Comparison of ENCODE assay signal across 22 cellular contexts in the genomic region with DNA sequence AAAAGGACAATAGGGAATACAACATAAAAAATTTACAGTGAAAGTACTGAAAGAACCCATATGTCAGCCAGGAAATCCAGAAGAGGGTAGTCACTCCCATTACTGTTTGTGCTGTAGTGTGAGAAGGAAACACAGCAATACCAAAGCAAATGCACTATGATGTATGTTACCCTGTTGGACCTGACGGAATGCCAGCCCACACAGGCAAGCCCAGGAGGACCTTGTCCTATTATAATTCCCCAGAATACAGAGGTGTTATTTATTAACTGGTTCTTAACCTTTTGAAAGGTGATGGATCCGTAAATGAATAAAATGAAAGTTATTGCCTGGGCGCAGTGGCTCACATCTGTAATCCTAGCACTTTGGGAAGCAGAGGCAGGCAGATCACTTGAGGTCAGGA.
DNase-seq lines count a peak whose midpoint lies in the region; ATAC-seq, FAIRE-seq and TF ChIP-seq lines count a peak whose summit lies in the region.
"Had no signal": no experiment of that assay in that cellular context is flagged by ENCODE, and none has a peak within 500 bp of the region (broad histone marks: within the 10 kb centered on the region; RNA-seq: fewer than 3 reads in every experiment).

No MANE protein-coding gene starts in this region.

- H3K9me3 ChIP-seq in Peyer's patch (no peaks in the 10 kb centered on the region), right lobe of liver (no peaks in the 10 kb centered on the region), small intestine (ENCODE audit: control insufficient read depth, low read depth) (no peaks in the 10 kb centered on the region), left ventricle myocardium inferior (replicated peaks) (no peaks in the 10 kb centered on the region), sigmoid colon (no peaks in the 10 kb centered on the region)
- H3K9me3 ChIP-seq: BLaER1, Caco-2 had no signal

- H3K4me2 ChIP-seq in GM23338: no peak overlapping the region
- H3K4me2 ChIP-seq: BLaER1 had no signal

- no peak overlapping the region for H3K4me3 Mint-ChIP-seq in GM23338
- H3K4me3 Mint-ChIP-seq: B cell; CD4-positive, CD25-positive, alpha-beta regulatory T cell; CD8-positive, alpha-beta T cell had no signal

- no peaks in the 10 kb centered on the region for H3K9me3 Mint-ChIP-seq in GM23338
- H3K9me3 Mint-ChIP-seq: CD4-positive, CD25-positive, alpha-beta regulatory T cell; CD8-positive, alpha-beta T cell had no signal

- TF ChIP-seq CTCF in Peyer's patch (IDR thresholded peaks at IDR 0.05) (no peak), right lobe of liver (IDR thresholded peaks at IDR 0.05) (no peak), left ventricle myocardium inferior (IDR thresholded peaks at IDR 0.05; ENCODE audit: borderline replicate concordance) (no peak), GM23338 (conservative IDR thresholded peaks at IDR 0.05; ENCODE audit: low read depth in 2 of 2) (no peak), sigmoid colon (IDR thresholded peaks at IDR 0.05) (no peak)

- no peak for TF ChIP-seq POLR2A in Peyer's patch (IDR thresholded peaks at IDR 0.05)
- TF ChIP-seq POLR2A in right lobe of liver (IDR thresholded peaks at IDR 0.05): no peak
- no peak for TF ChIP-seq POLR2A in sigmoid colon (IDR thresholded peaks at IDR 0.05)

- no peaks in the 10 kb centered on the region for H3F3A ChIP-seq in GM23338 (replicated peaks; ENCODE audit: low read depth)

- DNase-seq in Peyer's patch (peak in 2 of 3 donors; percentile 49 to 52), left lobe of liver (ENCODE audit: low spot score) (peak; percentile 58), right lobe of liver (peak; percentile 48 to 62 (median 59)), small intestine (peak; percentile 78), left ventricle myocardium inferior (no peak), GM23338 (ENCODE audit: low spot score) (no peak), sigmoid colon (no peak)
- DNase-seq: Caco-2; CD4-positive, CD25-positive, alpha-beta regulatory T cell; CD8-positive, alpha-beta T cell; DMS153; DND-41; H7; HCEC 1CT had no signal

- intact Hi-C loops in right lobe of liver (cut with DNase I) (no loop called here), left ventricle myocardium inferior (cut with micrococcal nuclease) (no loop called here), sigmoid colon (cut with DNase I) (no loop called here)

- H3K27me3 ChIP-seq in Peyer's patch (no peaks in the 10 kb centered on the region), right lobe of liver (no peaks in the 10 kb centered on the region), small intestine (ENCODE audit: control insufficient read depth in 2 of 2, insufficient read depth in 2 of 2, low read length in 2 of 2) (no peaks in the 10 kb centered on the region), left ventricle myocardium inferior (ENCODE audit: low read depth) (no peaks in the 10 kb centered on the region), GM23338 (ENCODE audit: insufficient read depth) (no peaks in the 10 kb centered on the region), sigmoid colon (no peaks in the 10 kb centered on the region)
- H3K27me3 ChIP-seq: BLaER1 had no signal

- H3K27ac Mint-ChIP-seq in GM23338: no peak overlapping the region
- H3K27ac Mint-ChIP-seq: B cell; CD4-positive, CD25-positive, alpha-beta regulatory T cell; CD8-positive, alpha-beta T cell had no signal

- peaks cover 0 to 47% (median 0%) of the 10 kb centered on the region in 3 donors for H3K36me3 ChIP-seq in Peyer's patch
- peaks cover 0 to 28% (median 2%) of the 10 kb centered on the region in 4 donors for H3K36me3 ChIP-seq in right lobe of liver
- H3K36me3 ChIP-seq in small intestine (ENCODE audit: control insufficient read depth in 2 of 2, insufficient read depth in 2 of 2, low read length in 2 of 2): peaks cover 0 to 25% of the 10 kb centered on the region in 2 donors
- no peaks in the 10 kb centered on the region for H3K36me3 ChIP-seq in left ventricle myocardium inferior
- no peaks in the 10 kb centered on the region for H3K36me3 ChIP-seq in GM23338 (ENCODE audit: insufficient read depth)
- H3K36me3 ChIP-seq in sigmoid colon: no peaks in the 10 kb centered on the region
- H3K36me3 ChIP-seq: BLaER1 had no signal

- H2AFZ ChIP-seq in GM23338: no peak overlapping the region

- no peaks in the 10 kb centered on the region for H3K27me3 Mint-ChIP-seq in GM23338 (ENCODE audit: insufficient read depth, low read depth, poor library complexity)

- H3K4me1 Mint-ChIP-seq in GM23338: peaks cover 6% of the 10 kb centered on the region; the same call in 2 of the 3 replicates
- H3K4me1 Mint-ChIP-seq: B cell had no signal

- H3K4me1 ChIP-seq in Peyer's patch (no peaks in the 10 kb centered on the region), right lobe of liver (peaks cover 0 to 25% (median 6%) of the 10 kb centered on the region in 4 donors), small intestine (ENCODE audit: control insufficient read depth in 2 of 2, insufficient read depth in 1 of 2, low read depth in 1 of 2, low read length in 1 of 2) (no peaks in the 10 kb centered on the region), left ventricle myocardium inferior (no peaks in the 10 kb centered on the region), GM23338 (ENCODE audit: insufficient read depth) (0 out of 2 replicates have a peak, but pooled peaks cover 8% of the 10 kb centered on the region), sigmoid colon (no peaks in the 10 kb centered on the region)
- H3K4me1 ChIP-seq: BLaER1, Caco-2 had no signal

- no peaks in the 10 kb centered on the region for H4K20me1 ChIP-seq in GM23338 (replicated peaks; ENCODE audit: insufficient read depth)
- H4K20me1 ChIP-seq: BLaER1 had no signal

- WGBS in right lobe of liver (ENCODE audit: insufficient coverage, low coverage, low lambda C conversion rate, missing lambda C conversion rate): 36% methylated on average over 3 of the region's 3 CpGs
- WGBS in small intestine, 3 donors: 14 to 50% (median 48%) methylated on average over 3 of the region's 3 CpGs
- WGBS in sigmoid colon, 2 donors: 79 to 86% methylated on average over 3 of the region's 3 CpGs

- H3K4me3 ChIP-seq in Peyer's patch (no peak overlapping the region), right lobe of liver (no peak overlapping the region), small intestine (ENCODE audit: low read depth in 1 of 2, low read length in 2 of 2) (no peak overlapping the region), left ventricle myocardium inferior (no peak overlapping the region), GM23338 (no peak overlapping the region), sigmoid colon (no peak overlapping the region)
- H3K4me3 ChIP-seq: BLaER1 had no signal

- no peaks in the 10 kb centered on the region for H3K36me3 Mint-ChIP-seq in GM23338 (ENCODE audit: low read depth)
- H3K36me3 Mint-ChIP-seq: CD4-positive, CD25-positive, alpha-beta regulatory T cell; CD8-positive, alpha-beta T cell had no signal

- no peaks in the 10 kb centered on the region for H3K79me2 ChIP-seq in GM23338 (replicated peaks; ENCODE audit: insufficient read depth)

- ATAC-seq in left lobe of liver: peak; percentile 82
- ATAC-seq in right lobe of liver: peak; percentile 75 to 91 (median 85)
- no peak for ATAC-seq in GM23338
- ATAC-seq: CD8-positive, alpha-beta T cell had no signal

- TF ChIP-seq EP300 in sigmoid colon (IDR thresholded peaks at IDR 0.05): no peak

- FAIRE-seq in small intestine (lab: Jason Lieb, UNC): no peak
- FAIRE-seq: A204.1, G401.6, GM12892, H1 had no signal

- H3K27ac ChIP-seq in Peyer's patch (peak overlapping the region in 2 of 4 donors; percentile 17 to 31), right lobe of liver (peak overlapping the region in 2 of 3 donors; percentile 37 to 51), small intestine (ENCODE audit: low read depth in 1 of 2, low read length in 1 of 2) (no peak overlapping the region), left ventricle myocardium inferior (replicated peaks) (no peak overlapping the region), GM23338 (ENCODE audit: low read depth) (no peak overlapping the region), sigmoid colon (no peak overlapping the region)
- H3K27ac ChIP-seq: 22Rv1, BLaER1, C4-2B had no signal

- no peaks in the 10 kb centered on the region for H3K9me2 ChIP-seq in GM23338 (ENCODE audit: insufficient read depth)

TF ChIP-seq in GM23338, 12 proteins besides CTCF, POLR2A, EP300 and RAD21 (continues in another document):
- TF ChIP-seq NANOG (IDR thresholded peaks at IDR 0.05; ENCODE audit: borderline replicate concordance): no peak

Comparison
In these comparisons a context has a peak if more than half of its experiments do, and no peak if none do; other contexts are left out.
1. DNase-seq: peak in Peyer's patch (2 of 3), left lobe of liver (single experiment), right lobe of liver (3 of 3) and small intestine (single experiment); none in left ventricle myocardium inferior (single experiment), GM23338 (single experiment) and sigmoid colon (single experiment).
2. H3K27ac ChIP-seq: peak in right lobe of liver (2 of 3); none in small intestine (0 of 2), left ventricle myocardium inferior (single experiment), GM23338 (single experiment) and sigmoid colon (0 of 4).